In the genomic region with DNA sequence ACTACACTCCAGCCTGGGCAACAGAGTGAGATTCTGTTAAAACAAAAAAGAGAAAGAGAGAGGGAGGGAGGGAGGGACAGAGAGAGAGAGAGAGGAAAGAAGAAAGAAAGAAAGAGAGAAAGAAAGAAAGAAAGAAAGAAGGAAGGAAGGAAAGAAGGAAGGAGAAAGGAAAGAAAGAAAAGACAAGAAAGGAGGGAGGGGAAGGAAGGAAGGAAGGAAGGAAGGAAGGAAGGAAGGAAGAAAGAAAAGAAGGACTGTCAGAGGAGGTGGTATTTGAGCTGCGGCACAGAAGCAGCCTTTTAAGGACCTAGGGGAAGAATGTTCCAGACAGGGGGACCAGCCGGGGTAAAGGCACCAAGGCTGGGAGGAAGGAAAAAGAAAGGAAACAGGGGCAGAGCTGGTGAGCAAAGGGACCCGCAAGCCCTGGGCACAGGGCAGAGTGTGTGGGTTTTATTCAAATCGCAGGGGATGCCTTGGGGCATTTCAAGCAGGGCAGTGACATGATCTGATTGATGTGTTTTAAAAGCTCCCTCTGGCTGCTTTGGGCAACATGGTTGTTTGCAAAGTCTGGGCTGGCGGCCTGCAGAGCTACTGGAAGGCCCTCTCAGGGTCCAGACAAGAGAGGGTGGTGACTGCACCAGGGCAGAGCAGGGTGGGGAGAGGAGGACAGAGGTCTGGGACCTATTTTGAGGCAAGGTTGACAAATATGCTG, we compare ENCODE assay signal across 21 cellular contexts.
A peak's percentile ranks its signal among the peaks of the same experiment; 100 is the strongest.
DNase-seq lines count a peak whose midpoint lies in the region; ATAC-seq and TF ChIP-seq lines count a peak whose summit lies in the region.
"Had no signal": no experiment of that assay in that cellular context is flagged by ENCODE, and none has a peak within 500 bp of the region (broad histone marks: within the 10 kb centered on the region; RNA-seq: fewer than 3 reads in every experiment).

No MANE protein-coding gene starts in this region.

- H3K4me3 ChIP-seq in HEK293 (ENCODE audit: low read depth, low read length) = no peak overlapping the region
- no peak overlapping the region for H3K4me3 ChIP-seq in spleen
- H3K4me3 ChIP-seq: cardiac muscle cell had no signal

- H3K36me3 ChIP-seq in HEK293 (ENCODE audit: control insufficient read depth in 2 of 2, insufficient read depth in 1 of 2, low read length in 2 of 2) (no peaks in the 10 kb centered on the region), spleen (no peaks in the 10 kb centered on the region)
- H3K36me3 ChIP-seq: cardiac muscle cell had no signal

- intact Hi-C loops in spleen (cut with DNase I; ENCODE audit: low total_unique reads) = no loop called here

- TF ChIP-seq POLR2A in spleen (IDR thresholded peaks at IDR 0.05) = no peak

- H3K27ac ChIP-seq in HEK293 (ENCODE audit: extremely low read depth, low read depth, low read length) = no peak overlapping the region
- H3K27ac ChIP-seq in spleen = no peak overlapping the region
- H3K27ac ChIP-seq: cardiac muscle cell, parathyroid adenoma had no signal

- H3K9me3 Mint-ChIP-seq in chondrocyte (ENCODE audit: low read depth) = peaks cover under 1% of the 10 kb centered on the region
- H3K9me3 Mint-ChIP-seq: activated naive CD4-positive, alpha-beta T cell treated with anti-CD3 and anti-CD28 coated beads, Interleukin-2, amount 50 U/mL, for 72 hours; type B pancreatic cell had no signal

- peaks cover 8% of the 10 kb centered on the region for H3K27me3 Mint-ChIP-seq in chondrocyte (ENCODE audit: low read depth)

- no peak overlapping the region for H3K27ac Mint-ChIP-seq in chondrocyte (ENCODE audit: unreplicated experiment)
- H3K27ac Mint-ChIP-seq: endodermal cell, nephron progenitor cell, type B pancreatic cell had no signal

- H3K4me1 ChIP-seq in HEK293 (ENCODE audit: control insufficient read depth, insufficient read depth, low read length) = no peaks in the 10 kb centered on the region
- H3K4me1 ChIP-seq in spleen = no peaks in the 10 kb centered on the region
- H3K4me1 ChIP-seq: parathyroid adenoma had no signal

- POLR2A ChIA-PET in HEK293 (lab: Yijun Ruan, JAX) = no interaction called here

- H3K27me3 ChIP-seq in spleen (replicated peaks in 1 of 7) = peaks cover 0 to 6% (median 0%) of the 10 kb centered on the region in 7 donors
- H3K27me3 ChIP-seq: cardiac muscle cell had no signal

- H3K9me3 ChIP-seq in HEK293 (ENCODE audit: control insufficient read depth, insufficient read depth, low read depth, low read length) = no peaks in the 10 kb centered on the region
- peaks cover 0 to 3% (median 0%) of the 10 kb centered on the region in 8 donors for H3K9me3 ChIP-seq in spleen

- CTCF ChIA-PET in HEK293 (lab: Yijun Ruan, JAX) = interaction anchor here (0.6 kb wide), 1 partner anchor 466 kb away, joined by 3 read pairs; no protein-coding TSS in a partner anchor

- no peak for ATAC-seq in GM18511 (IDR thresholded peaks at IDR 0.05; ENCODE audit: unreplicated experiment)
- ATAC-seq in HG02870 (IDR thresholded peaks at IDR 0.05; ENCODE audit: unreplicated experiment) = no peak
- ATAC-seq: activated naive CD4-positive, alpha-beta T cell treated with anti-CD3 and anti-CD28 coated beads, Interleukin-2, amount 50 U/mL, for 72 hours had no signal

- TF ChIP-seq CTCF in HEK293 (tag by site-specific recombination; IDR thresholded peaks at IDR 0.05) = no peak
- TF ChIP-seq CTCF in chondrocyte (IDR thresholded peaks at IDR 0.05) = no peak
- no peak for TF ChIP-seq CTCF in spleen (IDR thresholded peaks at IDR 0.05 in 8 of 11, conservative IDR thresholded peaks at IDR 0.05 in 3 of 11)

- no peaks in the 10 kb centered on the region for H3K4me1 Mint-ChIP-seq in chondrocyte (ENCODE audit: low read depth)

- no peak overlapping the region for H3K4me3 Mint-ChIP-seq in chondrocyte (ENCODE audit: unreplicated experiment)
- H3K4me3 Mint-ChIP-seq: endodermal cell, nephron progenitor cell, type B pancreatic cell had no signal

- WGBS in spleen, 5 donors = 48 to 57% (median 54%) methylated on average over 5 of the region's 5 CpGs

- H3K36me3 Mint-ChIP-seq in chondrocyte (ENCODE audit: low read depth) = peaks cover 1% of the 10 kb centered on the region
- H3K36me3 Mint-ChIP-seq: activated naive CD4-positive, alpha-beta T cell treated with anti-CD3 and anti-CD28 coated beads, Interleukin-2, amount 50 U/mL, for 72 hours; type B pancreatic cell had no signal

- peak; percentile 29 for DNase-seq in NCI-H345 (lab: John Stamatoyannopoulos, UW)
- no peak for DNase-seq in NCI-H345 treated with DMSO at 0.1 percent for 48 hours (lab: John Stamatoyannopoulos, UW; ENCODE audit: unreplicated experiment)
- DNase-seq in chondrocyte (ENCODE audit: low spot score) = peak; percentile 53
- DNase-seq in spleen = peak; percentile 49
- DNase-seq in activated naive CD4-positive, alpha-beta T cell (lab: John Stamatoyannopoulos, UW) = no peak
- DNase-seq: activated CD4-positive, alpha-beta T cell treated with anti-CD3 and anti-CD28 coated beads, Interleukin-2, amount 50 U/mL, for 1 hour; anterior cingulate cortex; endodermal cell; HCEC 1CT; NCI-H1092; NCI-H2029 treated with DMSO at 0.1 percent for 48 hours; NCI-H524 treated with DMSO at 0.1 percent for 48 hours; nephron progenitor cell; RPMI8226 had no signal

TF ChIP-seq in HEK293, 187 proteins besides CTCF, POLR2A, EP300 and RAD21:
- TF ChIP-seq MEIS1 (CRISPR knock-in tag; IDR thresholded peaks at IDR 0.05; ENCODE audit: borderline replicate concordance) (peak; percentile 61; the same call in 1 of the 2 replicates), ZNF433 (tag by site-specific recombination; IDR thresholded peaks at IDR 0.05; ENCODE audit: low read depth) (no peak), ZIC2 (tag by site-specific recombination; IDR thresholded peaks at IDR 0.05) (peak; percentile 26; the same call in 1 of the 2 replicates), ZNF837 (tag by site-specific recombination; IDR thresholded peaks at IDR 0.05) (no peak), ZNF366 (tag by site-specific recombination; conservative IDR thresholded peaks at IDR 0.05) (peak; percentile 93), ZNF473 (tag by site-specific recombination; IDR thresholded peaks at IDR 0.05) (0 out of 2 replicates have a peak, but pooled peaks have one; percentile 48)

Comparison
In these comparisons a context has a peak if more than half of its experiments do, and no peak if none do; other contexts are left out.
1. DNase-seq: peak in NCI-H345 (single experiment), chondrocyte (single experiment) and spleen (single experiment); none in NCI-H345 treated with DMSO at 0.1 percent for 48 hours (single experiment) and activated naive CD4-positive, alpha-beta T cell (0 of 4).